In genomic region chr3:136196401-136197158, GRCh38 we compare ENCODE assay signal across 1 cellular context.
A peak's percentile ranks its signal among the peaks of the same experiment; 100 is the strongest.
TF ChIP-seq lines count a peak whose summit lies in the region.

No MANE protein-coding gene starts in this region.

TF ChIP-seq in HepG2, 621 proteins besides CTCF, POLR2A, EP300 and RAD21 (continued from another document and continues in another):
- TF ChIP-seq ZBTB10 (CRISPR knock-in tag; IDR thresholded peaks at IDR 0.05; ENCODE audit: borderline replicate concordance) (peak; percentile 91), ZNF136 (CRISPR knock-in tag; IDR thresholded peaks at IDR 0.05; ENCODE audit: low read depth) (peak; percentile 96; the same call in 1 of the 2 replicates), PCBP2 (optimal IDR thresholded peaks at IDR 0.05; ENCODE audit: low read depth, low read length, poor library complexity, severe bottlenecking) (no peak), ZFP36L1 (CRISPR knock-in tag; IDR thresholded peaks at IDR 0.05) (peak; percentile 98), ZFP36L2 (CRISPR knock-in tag; IDR thresholded peaks at IDR 0.05) (peak; percentile 96), DRAP1 (CRISPR knock-in tag; IDR thresholded peaks at IDR 0.05) (peak; percentile 79), ZNF646 (CRISPR knock-in tag; IDR thresholded peaks at IDR 0.05) (peak; percentile 18; the same call in 1 of the 2 replicates), SKIL (CRISPR knock-in tag; IDR thresholded peaks at IDR 0.05; ENCODE audit: borderline replicate concordance) (peak; percentile 79; the same call in 1 of the 2 replicates), KLF12 (CRISPR knock-in tag; IDR thresholded peaks at IDR 0.05; ENCODE audit: borderline replicate concordance) (peak; percentile 94), NCOA5 (CRISPR knock-in tag; IDR thresholded peaks at IDR 0.05) (peak; percentile 91; the same call in 1 of the 2 replicates), PBX3 (CRISPR knock-in tag; IDR thresholded peaks at IDR 0.05; ENCODE audit: borderline replicate concordance) (peak; percentile 87; the same call in 1 of the 2 replicates), CHD2 (IDR thresholded peaks at IDR 0.05; ENCODE audit: low read depth, low read length) (no peak; the same call in 1 of the 2 replicates), PRDM15 (CRISPR knock-in tag; IDR thresholded peaks at IDR 0.05) (peak; percentile 23; the same call in 1 of the 2 replicates), IKZF1 (IDR thresholded peaks at IDR 0.05) (no peak), RNF2 (conservative IDR thresholded peaks at IDR 0.05; ENCODE audit: low read depth) (peak; percentile 99), SRY (CRISPR knock-in tag; IDR thresholded peaks at IDR 0.05) (peak; percentile 98), ZBTB26 (CRISPR knock-in tag; IDR thresholded peaks at IDR 0.05; ENCODE audit: borderline replicate concordance) (peak; percentile 51), GPBP1L1 (CRISPR knock-in tag; IDR thresholded peaks at IDR 0.05) (no peak), NONO (IDR thresholded peaks at IDR 0.05) (no peak), NONO (CRISPR knock-in tag; conservative IDR thresholded peaks at IDR 0.05) (peak; percentile 98), ZNF546 (CRISPR knock-in tag; conservative IDR thresholded peaks at IDR 0.05) (peak; percentile 96), PBX2 (CRISPR knock-in tag; IDR thresholded peaks at IDR 0.05) (no peak), SP1 (IDR thresholded peaks at IDR 0.05) (no peak), SP1 (CRISPR knock-in tag; IDR thresholded peaks at IDR 0.05) (peak; percentile 59), ZNF296 (CRISPR knock-in tag; conservative IDR thresholded peaks at IDR 0.05) (peak; percentile 90), MBD4 (IDR thresholded peaks at IDR 0.05; ENCODE audit: borderline replicate concordance, low read length) (no peak), MZF1 (CRISPR knock-in tag; IDR thresholded peaks at IDR 0.05; ENCODE audit: borderline replicate concordance) (peak; percentile 93), ZNF770 (CRISPR knock-in tag; IDR thresholded peaks at IDR 0.05) (peak; percentile 83), ZNF275 (CRISPR knock-in tag; IDR thresholded peaks at IDR 0.05; ENCODE audit: borderline replicate concordance) (peak; percentile 93)
